ENCODE assay signal across 13 cellular contexts in genomic region chr1:1881727-1882126, GRCh38. TPM values are rescaled to one million over a fixed set of nuclear protein-coding genes. Genes with fewer than 3 reads are reported as not detected.
A peak's percentile ranks its signal among the peaks of the same experiment; 100 is the strongest.
DNase-seq lines count a peak whose midpoint lies in the region; ATAC-seq and TF ChIP-seq lines count a peak whose summit lies in the region.
"Had no signal": no experiment of that assay in that cellular context is flagged by ENCODE, and none has a peak within 500 bp of the region (broad histone marks: within the 10 kb centered on the region; RNA-seq: fewer than 3 reads in every experiment).

No MANE protein-coding gene starts in this region.

- no peak overlapping the region for H3K56ac ChIP-seq in H9 (ENCODE audit: insufficient read length, low read depth, low read length)

- no peak overlapping the region for H2AFZ ChIP-seq in H9 (ENCODE audit: low read length)

- H3K27me3 Mint-ChIP-seq in CD4-positive, CD25-positive, alpha-beta regulatory T cell, result no peaks in the 10 kb centered on the region
- no peaks in the 10 kb centered on the region for H3K27me3 Mint-ChIP-seq in H9 (ENCODE audit: low read depth)
- no peaks in the 10 kb centered on the region for H3K27me3 Mint-ChIP-seq in naive thymus-derived CD8-positive, alpha-beta T cell

- peaks cover 67% of the 10 kb centered on the region for H3K79me2 ChIP-seq in H9 (ENCODE audit: insufficient read depth, low read length)

- H2BK20ac ChIP-seq in H9 (ENCODE audit: low read depth, low read length, poor library complexity, severe bottlenecking), result no peak overlapping the region

- no peak overlapping the region for H2BK12ac ChIP-seq in H9 (ENCODE audit: insufficient read length, low read depth, low read length)

- no peak for ATAC-seq in CD4-positive, CD25-positive, alpha-beta regulatory T cell (ENCODE audit: low read depth in 2 of 2)
- ATAC-seq in naive thymus-derived CD8-positive, alpha-beta T cell, result no peak
- ATAC-seq in SK-N-SH treated with all-trans-retinoic acid at 6 μM for 48 hours (no peak), HG02885 (IDR thresholded peaks at IDR 0.05; ENCODE audit: poor library complexity, unreplicated experiment) (no peak)
- ATAC-seq: Panc1 had no signal

- TF ChIP-seq CTCF in H9 (conservative IDR thresholded peaks at IDR 0.05) (no peak), colonic mucosa (IDR thresholded peaks at IDR 0.05) (no peak)

- H4K8ac ChIP-seq in H9 (replicated peaks; ENCODE audit: insufficient read length, low read depth, low read length), result no peak overlapping the region

- no peak overlapping the region for H3T11ph ChIP-seq in H9 (ENCODE audit: low read length)

- H3K14ac ChIP-seq in H9 (ENCODE audit: insufficient read depth, low read length), result no peak overlapping the region

- intact Hi-C loops in colonic mucosa (cut with DNase I), result no loop called here

- H3K4me1 ChIP-seq in CD4-positive, CD25-positive, alpha-beta regulatory T cell (ENCODE audit: control insufficient read depth, insufficient read depth, low read length, poor library complexity, severe bottlenecking), result peaks cover 74% of the 10 kb centered on the region
- H3K4me1 ChIP-seq in H9 (ENCODE audit: insufficient read depth, low read length) (no peaks in the 10 kb centered on the region; the same call in 1 of the 2 replicates), colonic mucosa (peaks cover 18% of the 10 kb centered on the region)

- no peak overlapping the region for H4K5ac ChIP-seq in H9 (ENCODE audit: insufficient read length, low read depth, low read length)

- peak overlapping the region; percentile 67 to 80 (median 74) for H3K4me3 Mint-ChIP-seq in CD4-positive, CD25-positive, alpha-beta regulatory T cell
- no peak overlapping the region; a peak in 1 of 5 replicates for H3K4me3 Mint-ChIP-seq in H9
- H3K4me3 Mint-ChIP-seq in naive thymus-derived CD8-positive, alpha-beta T cell, result peak overlapping the region in 7 of 10 donors; percentile 15 to 73 (median 57)

- no peaks in the 10 kb centered on the region for H3K79me1 ChIP-seq in H9 (ENCODE audit: insufficient read depth, low read depth, low read length, poor library complexity, severe bottlenecking)

- POLR2A ChIA-PET in naive thymus-derived CD8-positive, alpha-beta T cell (lab: Charles Lee), result interaction anchor here (0.6 to 1.2 kb wide), 2 partner anchors 25 to 161 kb away, joined by 3 to 4 read pairs; no protein-coding TSS in a partner anchor

- H3K27ac Mint-ChIP-seq in CD4-positive, CD25-positive, alpha-beta regulatory T cell, result peak overlapping the region in 1 of 3 donors; percentile 71
- H3K27ac Mint-ChIP-seq in H9, result peak overlapping the region; percentile 19 to 90 (median 84); a peak in 5 of 7 replicates
- H3K27ac Mint-ChIP-seq in naive thymus-derived CD8-positive, alpha-beta T cell, result peak overlapping the region in 7 of 10 donors; percentile 3 to 79 (median 75)

- DNase-seq in CD4-positive, CD25-positive, alpha-beta regulatory T cell, result no peak
- DNase-seq in H9 (no peak), colonic mucosa (peak; percentile 80), NCI-H1092 treated with DMSO at 0.1 percent for 48 hours (lab: John Stamatoyannopoulos, UW) (no peak), middle frontal gyrus (ENCODE audit: extremely low spot score, low spot score) (no peak)
- DNase-seq in naive thymus-derived CD8-positive, alpha-beta T cell, result no peak
- DNase-seq: activated CD8-positive, alpha-beta memory T cell treated with anti-CD3 and anti-CD28 coated beads, Interleukin-2, amount 50 U/mL, for 4 hours; NCI-H2029 had no signal

- H3K9me3 Mint-ChIP-seq in CD4-positive, CD25-positive, alpha-beta regulatory T cell, result peaks cover 0 to 2% (median 0%) of the 10 kb centered on the region in 7 donors
- peaks cover 0 to 5% of the 10 kb centered on the region in 2 experiments; a peak in 1 of 5 replicates for H3K9me3 Mint-ChIP-seq in H9
- no peaks in the 10 kb centered on the region for H3K9me3 Mint-ChIP-seq in naive thymus-derived CD8-positive, alpha-beta T cell

- H3K18ac ChIP-seq in H9 (ENCODE audit: insufficient read length, low read depth, low read length), result no peak overlapping the region

- peaks cover 18 to 84% (median 58%) of the 10 kb centered on the region in 4 donors for H3K4me1 Mint-ChIP-seq in CD4-positive, CD25-positive, alpha-beta regulatory T cell
- H3K4me1 Mint-ChIP-seq in H9, result peaks cover 28 to 41% of the 10 kb centered on the region in 2 experiments
- peaks cover 35 to 83% (median 71%) of the 10 kb centered on the region in 4 donors for H3K4me1 Mint-ChIP-seq in naive thymus-derived CD8-positive, alpha-beta T cell

- H2BK5ac ChIP-seq in H9 (ENCODE audit: insufficient read length, low read length), result no peak overlapping the region

- H3K36me3 ChIP-seq in CD4-positive, CD25-positive, alpha-beta regulatory T cell (ENCODE audit: control insufficient read depth, insufficient read depth, low read length), result peaks cover 2% of the 10 kb centered on the region
- no peaks in the 10 kb centered on the region for H3K36me3 ChIP-seq in colonic mucosa

- no peak overlapping the region for H3K27ac ChIP-seq in CD4-positive, CD25-positive, alpha-beta regulatory T cell (ENCODE audit: insufficient read depth, low read length, poor library complexity, severe bottlenecking)
- H3K27ac ChIP-seq in H9 (ENCODE audit: insufficient read length, low read depth, low read length) (no peak overlapping the region), colonic mucosa (peak overlapping the region; percentile 65)

- no peak overlapping the region for H3K9ac ChIP-seq in H9 (ENCODE audit: extremely low read depth, insufficient read length, low read length)
- H3K9ac ChIP-seq in colonic mucosa (ENCODE audit: low read depth in 2 of 2, low read length in 2 of 2), result peak overlapping the region in 1 of 2 donors; percentile 57

- H3K36me3 Mint-ChIP-seq in CD4-positive, CD25-positive, alpha-beta regulatory T cell, result peaks cover 12% of the 10 kb centered on the region
- H3K36me3 Mint-ChIP-seq in H9 (ENCODE audit: insufficient read depth in 1 of 3, low read depth in 3 of 3), result peaks cover 20 to 25% (median 24%) of the 10 kb centered on the region in 3 experiments
- H3K36me3 Mint-ChIP-seq in naive thymus-derived CD8-positive, alpha-beta T cell, result peaks cover 0 to 45% (median 7%) of the 10 kb centered on the region in 3 donors

- WGBS in H9 (ENCODE audit: extremely low coverage, insufficient read length, low lambda C conversion rate), result no CpG with 5 or more reads among the region's 6 CpGs

- H3K27me3 ChIP-seq in CD4-positive, CD25-positive, alpha-beta regulatory T cell (ENCODE audit: control insufficient read depth, insufficient read depth, low read length), result no peaks in the 10 kb centered on the region
- no peaks in the 10 kb centered on the region for H3K27me3 ChIP-seq in H9 (ENCODE audit: insufficient read depth, low read length)
- no peaks in the 10 kb centered on the region for H3K27me3 ChIP-seq in colonic mucosa

- no peak overlapping the region for H4K91ac ChIP-seq in H9 (ENCODE audit: insufficient read length, low read depth, low read length)

- no peak overlapping the region for H3K4me3 ChIP-seq in CD4-positive, CD25-positive, alpha-beta regulatory T cell (ENCODE audit: low read depth, low read length)
- H3K4me3 ChIP-seq in colonic mucosa, result no peak overlapping the region
- H3K4me3 ChIP-seq: HAP-1 had no signal

- H3K4ac ChIP-seq in H9 (ENCODE audit: low read depth, low read length), result no peak overlapping the region

- H2BK15ac ChIP-seq in H9 (ENCODE audit: low read depth, low read length), result no peak overlapping the region

- no peaks in the 10 kb centered on the region for H3K23me2 ChIP-seq in H9 (ENCODE audit: insufficient read length, low read depth, low read length, poor library complexity, severe bottlenecking)

- no peak overlapping the region for H2AK5ac ChIP-seq in H9 (ENCODE audit: insufficient read length, low read length)

- H4K20me1 ChIP-seq in H9 (ENCODE audit: control insufficient read depth, insufficient read depth, insufficient read length), result peaks cover 3% of the 10 kb centered on the region

- no peaks in the 10 kb centered on the region for H3K9me3 ChIP-seq in CD4-positive, CD25-positive, alpha-beta regulatory T cell (ENCODE audit: control insufficient read depth in 2 of 2, low read length in 2 of 2)
- no peaks in the 10 kb centered on the region for H3K9me3 ChIP-seq in H9 (ENCODE audit: control insufficient read depth, low read depth, low read length)
- H3K9me3 ChIP-seq in colonic mucosa, result no peaks in the 10 kb centered on the region
- H3K9me3 ChIP-seq: HAP-1 had no signal

- no peak overlapping the region for H2BK120ac ChIP-seq in H9 (ENCODE audit: low read depth, low read length, poor library complexity, severe bottlenecking)

- no peak overlapping the region for H3K23ac ChIP-seq in H9 (ENCODE audit: insufficient read length, low read depth, low read length)

- H3K4me2 ChIP-seq in H9 (ENCODE audit: insufficient read depth, insufficient read length, low read length), result no peak overlapping the region

RNA-seq across cellular contexts. Expression of gene GNB1, which starts 9.2 kb away (rescaled TPM):
- total RNA-seq in CD4-positive, CD25-positive, alpha-beta regulatory T cell, result 242 TPM
- 100 to 1,000 TPM in 2 of 4 donors, 10 to 100 TPM in 2; 47.0 to 106 (median 78.3) TPM for polyA plus RNA-seq in CD4-positive, CD25-positive, alpha-beta regulatory T cell
- total RNA-seq in H9 (2021) (382 and 400 TPM in 2 replicates), colonic mucosa (100 to 1,000 TPM; 281 to 367 TPM)
- 100 to 1,000 TPM; 231 to 232 TPM for total RNA-seq in naive thymus-derived CD8-positive, alpha-beta T cell
- polyA plus RNA-seq in naive thymus-derived CD8-positive, alpha-beta T cell, result 100 to 1,000 TPM in 2 of 3 donors, 10 to 100 TPM in 1; 45.9 to 107 (median 105) TPM

RNA-seq across cellular contexts. Expression of gene CALML6, which starts 33.3 kb away (rescaled TPM):
- not detected for total RNA-seq in CD4-positive, CD25-positive, alpha-beta regulatory T cell
- not detected for polyA plus RNA-seq in CD4-positive, CD25-positive, alpha-beta regulatory T cell
- total RNA-seq in H9 (2021), result 1.4 and 1.7 TPM in 2 replicates
- total RNA-seq in colonic mucosa, result under 1 TPM in 1 of 2 donors, not detected in 1; 0.17 TPM
- 1 to 10 TPM; 1.4 to 1.6 TPM for total RNA-seq in naive thymus-derived CD8-positive, alpha-beta T cell
- polyA plus RNA-seq in naive thymus-derived CD8-positive, alpha-beta T cell, result not detected
- total RNA-seq: epithelial cell of proximal tubule had no signal

RNA-seq across cellular contexts. Expression of gene TMEM52, which starts 37.4 kb away (rescaled TPM):
- 0.62 TPM for total RNA-seq in CD4-positive, CD25-positive, alpha-beta regulatory T cell
- under 1 TPM in 1 of 4 donors, not detected in 3; 0.50 TPM for polyA plus RNA-seq in CD4-positive, CD25-positive, alpha-beta regulatory T cell
- total RNA-seq in H9 (2021) (9.6 and 11.3 TPM in 2 replicates), colonic mucosa (1 to 10 TPM; 3.5 to 9.8 TPM)
- 1 to 10 TPM in 1 of 2 experiments, not detected in 1; 1.0 TPM for total RNA-seq in naive thymus-derived CD8-positive, alpha-beta T cell
- polyA plus RNA-seq in naive thymus-derived CD8-positive, alpha-beta T cell, result under 1 TPM in 2 of 3 donors, not detected in 1; 0.20 to 0.53 TPM

Comparison
In these comparisons a context has a peak if more than half of its experiments do, and no peak if none do; other contexts are left out.
1. H3K4me3 Mint-ChIP-seq: peak in CD4-positive, CD25-positive, alpha-beta regulatory T cell (4 of 4) and naive thymus-derived CD8-positive, alpha-beta T cell (7 of 10); none in H9 (0 of 2).